In the genomic region with DNA sequence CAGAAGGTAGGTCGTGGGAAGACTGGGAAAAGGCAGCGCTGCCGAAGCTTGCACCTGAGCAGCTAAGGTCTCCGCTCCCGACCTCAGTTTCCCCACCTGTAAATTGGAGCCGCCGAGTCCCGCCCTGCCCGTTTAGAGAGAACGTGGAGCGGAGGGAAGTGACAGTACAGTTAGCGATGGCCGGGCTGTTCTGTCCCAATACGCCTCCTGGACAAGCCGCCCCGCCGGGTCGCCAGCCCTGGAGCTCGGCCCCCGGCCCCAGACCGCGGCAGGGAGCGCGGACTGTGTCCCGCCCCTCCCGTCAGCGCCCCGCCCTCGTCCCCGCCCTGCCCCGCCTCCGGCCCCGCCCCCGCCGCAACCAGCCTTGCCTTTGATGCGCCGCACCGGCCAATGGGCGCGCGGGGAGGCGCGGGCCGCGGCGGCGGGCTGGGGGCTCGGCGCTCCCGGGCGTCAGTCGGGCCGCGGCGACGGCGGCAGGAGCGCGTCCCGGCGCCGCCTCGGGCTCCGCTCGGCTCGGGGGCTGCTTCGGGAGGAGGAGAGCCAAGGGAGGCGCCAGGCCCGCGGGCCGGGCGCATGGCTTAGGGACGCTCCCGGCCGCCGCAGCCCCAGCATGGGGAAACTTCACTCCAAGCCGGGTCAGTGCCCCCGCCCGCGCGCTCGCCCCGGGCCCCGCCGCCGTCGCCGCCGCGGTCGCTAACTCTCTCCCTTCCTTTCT, we compare ENCODE assay signal across 1 cellular context.
TF ChIP-seq lines count a peak whose summit lies in the region.

A gene with protein sequence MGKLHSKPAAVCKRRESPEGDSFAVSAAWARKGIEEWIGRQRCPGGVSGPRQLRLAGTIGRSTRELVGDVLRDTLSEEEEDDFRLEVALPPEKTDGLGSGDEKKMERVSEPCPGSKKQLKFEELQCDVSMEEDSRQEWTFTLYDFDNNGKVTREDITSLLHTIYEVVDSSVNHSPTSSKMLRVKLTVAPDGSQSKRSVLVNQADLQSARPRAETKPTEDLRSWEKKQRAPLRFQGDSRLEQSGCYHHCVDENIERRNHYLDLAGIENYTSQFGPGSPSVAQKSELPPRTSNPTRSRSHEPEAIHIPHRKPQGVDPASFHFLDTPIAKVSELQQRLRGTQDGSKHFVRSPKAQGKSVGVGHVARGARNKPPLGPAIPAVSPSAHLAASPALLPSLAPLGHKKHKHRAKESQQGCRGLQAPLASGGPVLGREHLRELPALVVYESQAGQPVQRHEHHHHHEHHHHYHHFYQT (plus strand): TSS at position 453 of the 715 bp plus-strand sequence. CDS start 158 bp downstream, at position 611.

TF ChIP-seq in HepG2, 621 proteins besides CTCF, POLR2A, EP300 and RAD21 (continued from another document and continues in another):
- TF ChIP-seq PAX8 (CRISPR knock-in tag; IDR thresholded peaks at IDR 0.05; ENCODE audit: borderline replicate concordance), result no peak
- TF ChIP-seq, protein P1, sequence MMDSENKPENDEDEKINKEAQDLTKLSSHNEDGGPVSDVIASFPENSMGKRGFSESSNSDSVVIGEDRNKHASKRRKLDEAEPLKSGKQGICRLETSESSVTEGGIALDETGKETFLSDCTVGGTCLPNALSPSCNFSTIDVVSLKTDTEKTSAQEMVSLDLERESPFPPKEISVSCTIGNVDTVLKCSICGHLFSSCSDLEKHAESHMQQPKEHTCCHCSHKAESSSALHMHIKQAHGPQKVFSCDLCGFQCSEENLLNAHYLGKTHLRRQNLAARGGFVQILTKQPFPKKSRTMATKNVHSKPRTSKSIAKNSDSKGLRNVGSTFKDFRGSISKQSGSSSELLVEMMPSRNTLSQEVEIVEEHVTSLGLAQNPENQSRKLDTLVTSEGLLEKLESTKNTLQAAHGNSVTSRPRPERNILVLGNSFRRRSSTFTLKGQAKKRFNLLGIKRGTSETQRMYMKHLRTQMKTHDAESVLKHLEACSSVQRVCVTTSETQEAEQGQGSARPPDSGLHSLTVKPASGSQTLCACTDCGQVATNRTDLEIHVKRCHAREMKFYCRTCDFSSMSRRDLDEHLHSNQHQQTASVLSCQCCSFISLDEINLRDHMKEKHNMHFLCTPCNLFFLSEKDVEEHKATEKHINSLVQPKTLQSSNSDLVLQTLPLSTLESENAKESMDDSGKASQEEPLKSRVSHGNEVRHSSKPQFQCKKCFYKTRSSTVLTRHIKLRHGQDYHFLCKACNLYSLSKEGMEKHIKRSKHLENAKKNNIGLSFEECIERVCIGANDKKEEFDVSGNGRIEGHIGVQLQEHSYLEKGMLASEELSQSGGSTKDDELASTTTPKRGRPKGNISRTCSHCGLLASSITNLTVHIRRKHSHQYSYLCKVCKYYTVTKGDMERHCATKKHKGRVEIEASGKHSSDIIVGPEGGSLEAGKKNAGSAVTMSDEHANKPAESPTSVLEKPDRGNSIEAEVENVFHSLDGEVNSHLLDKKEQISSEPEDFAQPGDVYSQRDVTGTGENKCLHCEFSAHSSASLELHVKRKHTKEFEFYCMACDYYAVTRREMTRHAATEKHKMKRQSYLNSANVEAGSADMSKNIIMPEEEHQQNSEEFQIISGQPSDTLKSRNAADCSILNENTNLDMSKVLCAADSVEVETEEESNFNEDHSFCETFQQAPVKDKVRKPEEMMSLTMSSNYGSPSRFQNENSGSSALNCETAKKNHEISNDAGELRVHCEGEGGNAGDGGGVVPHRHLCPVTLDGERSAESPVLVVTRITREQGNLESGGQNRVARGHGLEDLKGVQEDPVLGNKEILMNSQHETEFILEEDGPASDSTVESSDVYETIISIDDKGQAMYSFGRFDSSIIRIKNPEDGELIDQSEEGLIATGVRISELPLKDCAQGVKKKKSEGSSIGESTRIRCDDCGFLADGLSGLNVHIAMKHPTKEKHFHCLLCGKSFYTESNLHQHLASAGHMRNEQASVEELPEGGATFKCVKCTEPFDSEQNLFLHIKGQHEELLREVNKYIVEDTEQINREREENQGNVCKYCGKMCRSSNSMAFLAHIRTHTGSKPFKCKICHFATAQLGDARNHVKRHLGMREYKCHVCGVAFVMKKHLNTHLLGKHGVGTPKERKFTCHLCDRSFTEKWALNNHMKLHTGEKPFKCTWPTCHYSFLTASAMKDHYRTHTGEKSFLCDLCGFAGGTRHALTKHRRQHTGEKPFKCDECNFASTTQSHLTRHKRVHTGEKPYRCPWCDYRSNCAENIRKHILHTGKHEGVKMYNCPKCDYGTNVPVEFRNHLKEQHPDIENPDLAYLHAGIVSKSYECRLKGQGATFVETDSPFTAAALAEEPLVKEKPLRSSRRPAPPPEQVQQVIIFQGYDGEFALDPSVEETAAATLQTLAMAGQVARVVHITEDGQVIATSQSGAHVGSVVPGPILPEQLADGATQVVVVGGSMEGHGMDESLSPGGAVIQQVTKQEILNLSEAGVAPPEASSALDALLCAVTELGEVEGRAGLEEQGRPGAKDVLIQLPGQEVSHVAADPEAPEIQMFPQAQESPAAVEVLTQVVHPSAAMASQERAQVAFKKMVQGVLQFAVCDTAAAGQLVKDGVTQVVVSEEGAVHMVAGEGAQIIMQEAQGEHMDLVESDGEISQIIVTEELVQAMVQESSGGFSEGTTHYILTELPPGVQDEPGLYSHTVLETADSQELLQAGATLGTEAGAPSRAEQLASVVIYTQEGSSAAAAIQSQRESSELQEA (CRISPR knock-in tag; IDR thresholded peaks at IDR 0.05; ENCODE audit: not compliant biosample characterization), result no peak
- no peak for TF ChIP-seq POGZ (CRISPR knock-in tag; IDR thresholded peaks at IDR 0.05)
- 0 out of 2 replicates have a peak, but pooled peaks have one; percentile 33 for TF ChIP-seq ZNF232 (CRISPR knock-in tag; IDR thresholded peaks at IDR 0.05; ENCODE audit: borderline replicate concordance)
- TF ChIP-seq DNMT1 (CRISPR knock-in tag; IDR thresholded peaks at IDR 0.05), result no peak
- TF ChIP-seq, protein P2, sequence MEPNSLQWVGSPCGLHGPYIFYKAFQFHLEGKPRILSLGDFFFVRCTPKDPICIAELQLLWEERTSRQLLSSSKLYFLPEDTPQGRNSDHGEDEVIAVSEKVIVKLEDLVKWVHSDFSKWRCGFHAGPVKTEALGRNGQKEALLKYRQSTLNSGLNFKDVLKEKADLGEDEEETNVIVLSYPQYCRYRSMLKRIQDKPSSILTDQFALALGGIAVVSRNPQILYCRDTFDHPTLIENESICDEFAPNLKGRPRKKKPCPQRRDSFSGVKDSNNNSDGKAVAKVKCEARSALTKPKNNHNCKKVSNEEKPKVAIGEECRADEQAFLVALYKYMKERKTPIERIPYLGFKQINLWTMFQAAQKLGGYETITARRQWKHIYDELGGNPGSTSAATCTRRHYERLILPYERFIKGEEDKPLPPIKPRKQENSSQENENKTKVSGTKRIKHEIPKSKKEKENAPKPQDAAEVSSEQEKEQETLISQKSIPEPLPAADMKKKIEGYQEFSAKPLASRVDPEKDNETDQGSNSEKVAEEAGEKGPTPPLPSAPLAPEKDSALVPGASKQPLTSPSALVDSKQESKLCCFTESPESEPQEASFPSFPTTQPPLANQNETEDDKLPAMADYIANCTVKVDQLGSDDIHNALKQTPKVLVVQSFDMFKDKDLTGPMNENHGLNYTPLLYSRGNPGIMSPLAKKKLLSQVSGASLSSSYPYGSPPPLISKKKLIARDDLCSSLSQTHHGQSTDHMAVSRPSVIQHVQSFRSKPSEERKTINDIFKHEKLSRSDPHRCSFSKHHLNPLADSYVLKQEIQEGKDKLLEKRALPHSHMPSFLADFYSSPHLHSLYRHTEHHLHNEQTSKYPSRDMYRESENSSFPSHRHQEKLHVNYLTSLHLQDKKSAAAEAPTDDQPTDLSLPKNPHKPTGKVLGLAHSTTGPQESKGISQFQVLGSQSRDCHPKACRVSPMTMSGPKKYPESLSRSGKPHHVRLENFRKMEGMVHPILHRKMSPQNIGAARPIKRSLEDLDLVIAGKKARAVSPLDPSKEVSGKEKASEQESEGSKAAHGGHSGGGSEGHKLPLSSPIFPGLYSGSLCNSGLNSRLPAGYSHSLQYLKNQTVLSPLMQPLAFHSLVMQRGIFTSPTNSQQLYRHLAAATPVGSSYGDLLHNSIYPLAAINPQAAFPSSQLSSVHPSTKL (CRISPR knock-in tag; IDR thresholded peaks at IDR 0.05), result no peak; the same call in 1 of the 2 replicates
- no peak for TF ChIP-seq MED1 (CRISPR knock-in tag; IDR thresholded peaks at IDR 0.05)
- peak; percentile 31; the same call in 1 of the 2 replicates for TF ChIP-seq ZIK1 (CRISPR knock-in tag; IDR thresholded peaks at IDR 0.05; ENCODE audit: borderline replicate concordance, low read depth)
- TF ChIP-seq, protein P3, sequence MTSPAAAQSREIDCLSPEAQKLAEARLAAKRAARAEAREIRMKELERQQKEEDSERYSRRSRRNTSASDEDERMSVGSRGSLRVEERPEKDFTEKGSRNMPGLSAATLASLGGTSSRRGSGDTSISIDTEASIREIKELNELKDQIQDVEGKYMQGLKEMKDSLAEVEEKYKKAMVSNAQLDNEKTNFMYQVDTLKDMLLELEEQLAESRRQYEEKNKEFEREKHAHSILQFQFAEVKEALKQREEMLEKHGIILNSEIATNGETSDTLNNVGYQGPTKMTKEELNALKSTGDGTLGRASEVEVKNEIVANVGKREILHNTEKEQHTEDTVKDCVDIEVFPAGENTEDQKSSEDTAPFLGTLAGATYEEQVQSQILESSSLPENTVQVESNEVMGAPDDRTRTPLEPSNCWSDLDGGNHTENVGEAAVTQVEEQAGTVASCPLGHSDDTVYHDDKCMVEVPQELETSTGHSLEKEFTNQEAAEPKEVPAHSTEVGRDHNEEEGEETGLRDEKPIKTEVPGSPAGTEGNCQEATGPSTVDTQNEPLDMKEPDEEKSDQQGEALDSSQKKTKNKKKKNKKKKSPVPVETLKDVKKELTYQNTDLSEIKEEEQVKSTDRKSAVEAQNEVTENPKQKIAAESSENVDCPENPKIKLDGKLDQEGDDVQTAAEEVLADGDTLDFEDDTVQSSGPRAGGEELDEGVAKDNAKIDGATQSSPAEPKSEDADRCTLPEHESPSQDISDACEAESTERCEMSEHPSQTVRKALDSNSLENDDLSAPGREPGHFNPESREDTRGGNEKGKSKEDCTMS (CRISPR knock-in tag; conservative IDR thresholded peaks at IDR 0.05), result no peak
- TF ChIP-seq, protein P4, sequence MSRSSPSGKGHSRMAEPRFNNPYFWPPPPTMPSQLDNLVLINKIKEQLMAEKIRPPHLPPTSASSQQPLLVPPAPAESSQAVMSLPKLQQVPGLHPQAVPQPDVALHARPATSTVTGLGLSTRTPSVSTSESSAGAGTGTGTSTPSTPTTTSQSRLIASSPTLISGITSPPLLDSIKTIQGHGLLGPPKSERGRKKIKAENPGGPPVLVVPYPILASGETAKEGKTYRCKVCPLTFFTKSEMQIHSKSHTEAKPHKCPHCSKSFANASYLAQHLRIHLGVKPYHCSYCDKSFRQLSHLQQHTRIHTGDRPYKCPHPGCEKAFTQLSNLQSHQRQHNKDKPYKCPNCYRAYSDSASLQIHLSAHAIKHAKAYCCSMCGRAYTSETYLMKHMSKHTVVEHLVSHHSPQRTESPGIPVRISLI (CRISPR knock-in tag; IDR thresholded peaks at IDR 0.05; ENCODE audit: borderline replicate concordance), result no peak
- no peak for TF ChIP-seq ZSCAN29 (CRISPR knock-in tag; conservative IDR thresholded peaks at IDR 0.05)
- TF ChIP-seq ZNF207 (IDR thresholded peaks at IDR 0.05; ENCODE audit: borderline replicate concordance), result no peak
- TF ChIP-seq ZNF17 (CRISPR knock-in tag; IDR thresholded peaks at IDR 0.05), result no peak
- TF ChIP-seq ZNF747 (CRISPR knock-in tag; IDR thresholded peaks at IDR 0.05; ENCODE audit: borderline replicate concordance), result no peak
- TF ChIP-seq, protein P5, sequence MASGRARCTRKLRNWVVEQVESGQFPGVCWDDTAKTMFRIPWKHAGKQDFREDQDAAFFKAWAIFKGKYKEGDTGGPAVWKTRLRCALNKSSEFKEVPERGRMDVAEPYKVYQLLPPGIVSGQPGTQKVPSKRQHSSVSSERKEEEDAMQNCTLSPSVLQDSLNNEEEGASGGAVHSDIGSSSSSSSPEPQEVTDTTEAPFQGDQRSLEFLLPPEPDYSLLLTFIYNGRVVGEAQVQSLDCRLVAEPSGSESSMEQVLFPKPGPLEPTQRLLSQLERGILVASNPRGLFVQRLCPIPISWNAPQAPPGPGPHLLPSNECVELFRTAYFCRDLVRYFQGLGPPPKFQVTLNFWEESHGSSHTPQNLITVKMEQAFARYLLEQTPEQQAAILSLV (CRISPR knock-in tag; IDR thresholded peaks at IDR 0.05; ENCODE audit: borderline replicate concordance), result no peak; the same call in 1 of the 2 replicates
- TF ChIP-seq MYNN (CRISPR knock-in tag; IDR thresholded peaks at IDR 0.05; ENCODE audit: low read depth), result no peak; the same call in 1 of the 2 replicates
- no peak for TF ChIP-seq NR2F6 (IDR thresholded peaks at IDR 0.05)
- no peak for TF ChIP-seq NR2F6 (CRISPR knock-in tag; IDR thresholded peaks at IDR 0.05)
- peak; percentile 27 for TF ChIP-seq ZMAT3 (CRISPR knock-in tag; conservative IDR thresholded peaks at IDR 0.05)
- 0 out of 2 replicates have a peak, but pooled peaks have one; percentile 7 for TF ChIP-seq HDAC6 (IDR thresholded peaks at IDR 0.05; ENCODE audit: low read depth, low read length)
- TF ChIP-seq ZNF282 (IDR thresholded peaks at IDR 0.05; ENCODE audit: partially characterized antibody), result no peak
- TF ChIP-seq, protein P6, sequence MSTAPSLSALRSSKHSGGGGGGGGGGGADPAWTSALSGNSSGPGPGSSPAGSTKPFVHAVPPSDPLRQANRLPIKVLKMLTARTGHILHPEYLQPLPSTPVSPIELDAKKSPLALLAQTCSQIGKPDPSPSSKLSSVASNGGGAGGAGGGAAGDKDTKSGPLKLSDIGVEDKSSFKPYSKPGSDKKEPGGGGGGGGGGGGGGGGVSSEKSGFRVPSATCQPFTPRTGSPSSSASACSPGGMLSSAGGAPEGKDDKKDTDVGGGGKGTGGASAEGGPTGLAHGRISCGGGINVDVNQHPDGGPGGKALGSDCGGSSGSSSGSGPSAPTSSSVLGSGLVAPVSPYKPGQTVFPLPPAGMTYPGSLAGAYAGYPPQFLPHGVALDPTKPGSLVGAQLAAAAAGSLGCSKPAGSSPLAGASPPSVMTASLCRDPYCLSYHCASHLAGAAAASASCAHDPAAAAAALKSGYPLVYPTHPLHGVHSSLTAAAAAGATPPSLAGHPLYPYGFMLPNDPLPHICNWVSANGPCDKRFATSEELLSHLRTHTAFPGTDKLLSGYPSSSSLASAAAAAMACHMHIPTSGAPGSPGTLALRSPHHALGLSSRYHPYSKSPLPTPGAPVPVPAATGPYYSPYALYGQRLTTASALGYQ (CRISPR knock-in tag; IDR thresholded peaks at IDR 0.05), result 0 out of 2 replicates have a peak, but pooled peaks have one; percentile 42
- 0 out of 2 replicates have a peak, but pooled peaks have one; percentile 8 for TF ChIP-seq ZSCAN25 (CRISPR knock-in tag; IDR thresholded peaks at IDR 0.05)
- TF ChIP-seq, protein P7, sequence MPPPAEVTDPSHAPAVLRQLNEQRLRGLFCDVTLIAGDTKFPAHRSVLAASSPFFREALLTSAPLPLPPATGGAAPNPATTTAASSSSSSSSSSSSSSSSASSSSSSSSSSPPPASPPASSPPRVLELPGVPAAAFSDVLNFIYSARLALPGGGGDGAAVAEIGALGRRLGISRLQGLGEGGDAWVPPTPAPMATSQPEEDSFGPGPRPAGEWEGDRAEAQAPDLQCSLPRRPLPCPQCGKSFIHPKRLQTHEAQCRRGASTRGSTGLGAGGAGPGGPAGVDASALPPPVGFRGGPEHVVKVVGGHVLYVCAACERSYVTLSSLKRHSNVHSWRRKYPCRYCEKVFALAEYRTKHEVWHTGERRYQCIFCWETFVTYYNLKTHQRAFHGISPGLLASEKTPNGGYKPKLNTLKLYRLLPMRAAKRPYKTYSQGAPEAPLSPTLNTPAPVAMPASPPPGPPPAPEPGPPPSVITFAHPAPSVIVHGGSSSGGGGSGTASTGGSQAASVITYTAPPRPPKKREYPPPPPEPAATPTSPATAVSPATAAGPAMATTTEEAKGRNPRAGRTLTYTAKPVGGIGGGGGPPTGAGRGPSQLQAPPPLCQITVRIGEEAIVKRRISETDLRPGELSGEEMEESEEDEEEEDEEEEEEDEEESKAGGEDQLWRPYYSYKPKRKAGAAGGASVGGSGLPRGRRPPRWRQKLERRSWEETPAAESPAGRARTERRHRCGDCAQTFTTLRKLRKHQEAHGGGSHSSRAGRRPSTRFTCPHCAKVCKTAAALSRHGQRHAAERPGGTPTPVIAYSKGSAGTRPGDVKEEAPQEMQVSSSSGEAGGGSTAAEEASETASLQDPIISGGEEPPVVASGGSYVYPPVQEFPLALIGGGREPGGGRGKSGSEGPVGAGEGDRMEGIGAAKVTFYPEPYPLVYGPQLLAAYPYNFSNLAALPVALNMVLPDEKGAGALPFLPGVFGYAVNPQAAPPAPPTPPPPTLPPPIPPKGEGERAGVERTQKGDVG (CRISPR knock-in tag; IDR thresholded peaks at IDR 0.05; ENCODE audit: borderline replicate concordance), result no peak
